Comparison of ENCODE assay signal across 9 cellular contexts in genomic region chr15:78067328-78068241, GRCh38. TPM values are rescaled to one million over a fixed set of nuclear protein-coding genes. Genes with fewer than 3 reads are reported as not detected.
DNase-seq lines count a peak whose midpoint lies in the region; TF ChIP-seq lines count a peak whose summit lies in the region.
"Had no signal": no experiment of that assay in that cellular context is flagged by ENCODE, and none has a peak within 500 bp of the region (broad histone marks: within the 10 kb centered on the region; RNA-seq: fewer than 3 reads in every experiment).

No MANE protein-coding gene starts in this region.

- H4K91ac ChIP-seq in mesenchymal stem cell (ENCODE audit: low read length) = peak overlapping the region; percentile 36

- peak overlapping the region; percentile 75 to 96 for H2BK12ac ChIP-seq in mesenchymal stem cell (ENCODE audit: low read length in 2 of 2)

- peaks cover 14% of the 10 kb centered on the region for H3K4me1 Mint-ChIP-seq in activated T-helper 2 cell treated with anti-CD3 and anti-CD28 coated beads, Interferon-gamma antibody, Interleukin-2, Interleukin-4, amounts not matched to agents 10 μg/mL and 5 μg/mL and 100 μg/mL, durations not matched to agents 14 hours and 24 hours and 36 hours (ENCODE audit: low read depth)
- H3K4me1 Mint-ChIP-seq in neural progenitor cell = peaks cover 30% of the 10 kb centered on the region

- no peaks in the 10 kb centered on the region for H3K27me3 Mint-ChIP-seq in activated T-helper 2 cell treated with anti-CD3 and anti-CD28 coated beads, Interferon-gamma antibody, Interleukin-2, Interleukin-4, amounts not matched to agents 10 μg/mL and 5 μg/mL and 100 μg/mL, durations not matched to agents 14 hours and 24 hours and 36 hours (ENCODE audit: low read depth)
- H3K27me3 Mint-ChIP-seq in neural progenitor cell (ENCODE audit: insufficient read depth, low read depth) = no peaks in the 10 kb centered on the region

- H4K20me1 ChIP-seq in neural progenitor cell (ENCODE audit: low read depth) = peaks cover 8% of the 10 kb centered on the region

- BruUV-seq in A673 (replicated peaks; lab: Mats Ljungman, UMichigan) = no TSS peak

- peak overlapping the region in 1 of 2 experiments; percentile 79 for H3K14ac ChIP-seq in mesenchymal stem cell (ENCODE audit: low read length in 2 of 2)

- H3F3A ChIP-seq in neural progenitor cell (ENCODE audit: low read depth) = peaks cover 6% of the 10 kb centered on the region

- H3K4me1 ChIP-seq in A673 (ENCODE audit: insufficient read depth, low read length, poor library complexity, severe bottlenecking) (peaks cover 60% of the 10 kb centered on the region), HEK293 (ENCODE audit: control insufficient read depth, insufficient read depth, low read length) (peaks cover 62% of the 10 kb centered on the region), mesenchymal stem cell (ENCODE audit: control insufficient read depth, insufficient read depth, low read depth, low read length) (peaks cover 28% of the 10 kb centered on the region), neural progenitor cell (peaks cover 23% of the 10 kb centered on the region)

- TF ChIP-seq CTCF in A673 (conservative IDR thresholded peaks at IDR 0.05; ENCODE audit: low read depth, low read length) = no peak
- no peak for TF ChIP-seq CTCF in HEK293 (tag by site-specific recombination; IDR thresholded peaks at IDR 0.05)
- TF ChIP-seq CTCF in neural progenitor cell (IDR thresholded peaks at IDR 0.05) = no peak

- H3K36me3 ChIP-seq in A673 (ENCODE audit: insufficient read depth, low read length, poor library complexity, severe bottlenecking) (no peaks in the 10 kb centered on the region), HEK293 (ENCODE audit: control insufficient read depth in 2 of 2, insufficient read depth in 1 of 2, low read length in 2 of 2) (no peaks in the 10 kb centered on the region), mesenchymal stem cell (ENCODE audit: control insufficient read depth in 1 of 2, insufficient read depth in 2 of 2, low read depth in 1 of 2, low read length in 2 of 2) (no peaks in the 10 kb centered on the region), neural progenitor cell (no peaks in the 10 kb centered on the region)

- peak overlapping the region; percentile 37 to 81 for H3K4ac ChIP-seq in mesenchymal stem cell (ENCODE audit: low read depth in 1 of 2, low read length in 2 of 2)

- peak overlapping the region; percentile 7 for H2BK120ac ChIP-seq in mesenchymal stem cell (ENCODE audit: low read depth, low read length)

- H3K9ac ChIP-seq in mesenchymal stem cell (ENCODE audit: low read length) (peak overlapping the region; percentile 93), neural progenitor cell (no peak overlapping the region)

- WGBS in mesenchymal stem cell = 65% methylated on average over 1 of the region's 1 CpG

- H3K4me3 ChIP-seq in A673 (ENCODE audit: low read depth, low read length, poor library complexity, severe bottlenecking) = no peak overlapping the region
- H3K4me3 ChIP-seq in HEK293 (ENCODE audit: low read depth, low read length) = no peak overlapping the region
- peak overlapping the region in 1 of 2 experiments; percentile 52 for H3K4me3 ChIP-seq in mesenchymal stem cell (ENCODE audit: insufficient read depth in 1 of 2, low read depth in 1 of 2, low read length in 2 of 2)
- H3K4me3 ChIP-seq in neural progenitor cell = no peak overlapping the region

- no peak overlapping the region for H4K8ac ChIP-seq in mesenchymal stem cell (ENCODE audit: low read length)

- H3K79me2 ChIP-seq in neural progenitor cell (ENCODE audit: low read depth) = peaks cover 33% of the 10 kb centered on the region

- H3K27ac Mint-ChIP-seq in activated T-helper 2 cell treated with anti-CD3 and anti-CD28 coated beads, Interferon-gamma antibody, Interleukin-2, Interleukin-4, amounts not matched to agents 10 μg/mL and 5 μg/mL and 100 μg/mL, durations not matched to agents 14 hours and 24 hours and 36 hours = peak overlapping the region; percentile 96
- H3K27ac Mint-ChIP-seq in neural progenitor cell = no peak overlapping the region

- no peak overlapping the region for H2BK15ac ChIP-seq in mesenchymal stem cell (ENCODE audit: low read depth, poor library complexity, severe bottlenecking)

- POLR2A ChIA-PET in A673 (lab: Charles Lee; ENCODE audit: low non-redundant PET) (no interaction called here), HEK293 (lab: Yijun Ruan, JAX) (no interaction called here)

- no peak overlapping the region for H3K4me3 Mint-ChIP-seq in activated T-helper 2 cell treated with anti-CD3 and anti-CD28 coated beads, Interferon-gamma antibody, Interleukin-2, Interleukin-4, amounts not matched to agents 10 μg/mL and 5 μg/mL and 100 μg/mL, durations not matched to agents 14 hours and 24 hours and 36 hours (ENCODE audit: low read depth)
- H3K4me3 Mint-ChIP-seq in neural progenitor cell = no peak overlapping the region

- H2AK5ac ChIP-seq in mesenchymal stem cell (ENCODE audit: low read length, severe bottlenecking) = peak overlapping the region; percentile 90

- H3K79me1 ChIP-seq in mesenchymal stem cell (replicated peaks; ENCODE audit: low read length, poor library complexity, severe bottlenecking) = no peaks in the 10 kb centered on the region

- H3K18ac ChIP-seq in mesenchymal stem cell (ENCODE audit: low read depth in 1 of 2, low read length in 2 of 2) = peak overlapping the region; percentile 93

- no peak overlapping the region for H2BK5ac ChIP-seq in mesenchymal stem cell (ENCODE audit: low read depth, low read length, poor library complexity, severe bottlenecking)

- intact Hi-C loops in A673 (cut with micrococcal nuclease; ENCODE audit: unreplicated experiment) = no loop called here
- intact Hi-C loops in activated T-helper 2 cell treated with anti-CD3 and anti-CD28 coated beads, Interferon-gamma antibody, Interleukin-2, Interleukin-4, amounts not matched to agents 10 μg/mL and 5 μg/mL and 100 μg/mL, durations not matched to agents 14 hours and 24 hours and 36 hours (cut with micrococcal nuclease) = loop anchor here (2.0 to 5.0 kb wide), 3 partner anchors 17 to 35 kb away; no protein-coding TSS in a partner anchor

- H3K4me2 ChIP-seq in mesenchymal stem cell (ENCODE audit: low read length, poor library complexity, severe bottlenecking) = no peak overlapping the region
- no peak overlapping the region for H3K4me2 ChIP-seq in neural progenitor cell

- no peaks in the 10 kb centered on the region for H3K27me3 ChIP-seq in A673 (replicated peaks; ENCODE audit: insufficient read depth, low read depth, low read length, poor library complexity)
- no peaks in the 10 kb centered on the region for H3K27me3 ChIP-seq in mesenchymal stem cell (ENCODE audit: control insufficient read depth in 1 of 2, insufficient read depth in 1 of 2, low read length in 2 of 2)
- H3K27me3 ChIP-seq in neural progenitor cell = no peaks in the 10 kb centered on the region

- H3K27ac ChIP-seq in A673 (ENCODE audit: low read depth, low read length, poor library complexity, severe bottlenecking) = peak overlapping the region; percentile 4
- peak overlapping the region; percentile 43 for H3K27ac ChIP-seq in HEK293 (ENCODE audit: extremely low read depth, low read depth, low read length)
- H3K27ac ChIP-seq in mesenchymal stem cell (ENCODE audit: low read length, poor library complexity, severe bottlenecking) = peak overlapping the region; percentile 74
- no peak overlapping the region for H3K27ac ChIP-seq in neural progenitor cell
- H3K27ac ChIP-seq: epithelial cell of prostate had no signal

- H3K9me3 ChIP-seq in A673 (ENCODE audit: low read depth, low read length, poor library complexity, severe bottlenecking) (no peaks in the 10 kb centered on the region), HEK293 (ENCODE audit: control insufficient read depth, insufficient read depth, low read depth, low read length) (no peaks in the 10 kb centered on the region), mesenchymal stem cell (ENCODE audit: control insufficient read depth, low read length) (no peaks in the 10 kb centered on the region), neural progenitor cell (ENCODE audit: low read depth) (no peaks in the 10 kb centered on the region)

- no peaks in the 10 kb centered on the region for H3K9me3 Mint-ChIP-seq in activated T-helper 2 cell treated with anti-CD3 and anti-CD28 coated beads, Interferon-gamma antibody, Interleukin-2, Interleukin-4, amounts not matched to agents 10 μg/mL and 5 μg/mL and 100 μg/mL, durations not matched to agents 14 hours and 24 hours and 36 hours
- no peaks in the 10 kb centered on the region for H3K9me3 Mint-ChIP-seq in neural progenitor cell

- H3K23ac ChIP-seq in mesenchymal stem cell (ENCODE audit: low read length in 2 of 2) = peak overlapping the region in 1 of 2 experiments; percentile 31

- peaks cover 15% of the 10 kb centered on the region for H3K36me3 Mint-ChIP-seq in activated T-helper 2 cell treated with anti-CD3 and anti-CD28 coated beads, Interferon-gamma antibody, Interleukin-2, Interleukin-4, amounts not matched to agents 10 μg/mL and 5 μg/mL and 100 μg/mL, durations not matched to agents 14 hours and 24 hours and 36 hours (ENCODE audit: low read depth)
- H3K36me3 Mint-ChIP-seq in neural progenitor cell = no peaks in the 10 kb centered on the region

- DNase-seq in A673 (ENCODE audit: low spot score) (no peak), mesenchymal stem cell (peak; percentile 24), neural progenitor cell (ENCODE audit: low spot score) (no peak), AG08395 (ENCODE audit: low spot score) (no peak), RKO (ENCODE audit: low spot score) (no peak), hippocampal formation (lab: John Stamatoyannopoulos, UW) (no peak)
- no peak for DNase-seq in activated T-helper 2 cell treated with anti-CD3 and anti-CD28 coated beads, Interferon-gamma antibody, Interleukin-2, Interleukin-4, amounts not matched to agents 10 μg/mL and 5 μg/mL and 100 μg/mL, durations not matched to agents 14 hours and 24 hours and 36 hours (ENCODE audit: low spot score)

- no peak overlapping the region for H2AFZ ChIP-seq in mesenchymal stem cell (ENCODE audit: low read depth, low read length)
- no peak overlapping the region for H2AFZ ChIP-seq in neural progenitor cell (replicated peaks)

- CTCF ChIA-PET in A673 (lab: Charles Lee) (interaction anchor here (0.6 kb wide), 1 partner anchor 173 kb away, joined by 3 read pairs; no protein-coding TSS in a partner anchor), HEK293 (lab: Yijun Ruan, JAX) (interaction anchor here (0.6 to 1.3 kb wide), 13 partner anchors 9 to 433 kb away, joined by 3 to 5 read pairs (median 3); no protein-coding TSS in a partner anchor)

RNA-seq across cellular contexts. Expression of gene TBC1D2B, which starts 9.9 kb away (rescaled TPM):
- total RNA-seq in A673 (2021) (26.0 and 29.4 TPM in 2 replicates), neural progenitor cell (ENCODE audit: low replicate concordance) (11.7 and 18.6 TPM in 2 replicates)
- total RNA-seq in activated T-helper 2 cell treated with anti-CD3 and anti-CD28 coated beads, Interferon-gamma antibody, Interleukin-2, Interleukin-4, amounts not matched to agents 10 μg/mL and 5 μg/mL and 100 μg/mL, durations not matched to agents 14 hours and 24 hours and 36 hours = 55.0 and 63.5 TPM in 2 replicates
- 43.1 TPM for polyA plus RNA-seq in mesenchymal stem cell (2013, experiment 1 of 2)
- 41.2 TPM for polyA plus RNA-seq in mesenchymal stem cell (2013, experiment 2 of 2)

RNA-seq across cellular contexts. Expression of gene SH2D7, which starts 24.8 kb away (rescaled TPM):
- total RNA-seq in A673 (2021) = not detected in 2 replicates
- not detected in 2 replicates for total RNA-seq in activated T-helper 2 cell treated with anti-CD3 and anti-CD28 coated beads, Interferon-gamma antibody, Interleukin-2, Interleukin-4, amounts not matched to agents 10 μg/mL and 5 μg/mL and 100 μg/mL, durations not matched to agents 14 hours and 24 hours and 36 hours
- polyA plus RNA-seq in mesenchymal stem cell (2013, experiment 1 of 2) = 0.01 TPM
- 0.01 TPM for polyA plus RNA-seq in mesenchymal stem cell (2013, experiment 2 of 2)
- not detected in 2 replicates for total RNA-seq in neural progenitor cell (ENCODE audit: low replicate concordance)
